In genomic region chrX:24877854-24878650, GRCh38 we compare ENCODE assay signal across 15 cellular contexts.
DNase-seq lines count a peak whose midpoint lies in the region; ATAC-seq, FAIRE-seq and TF ChIP-seq lines count a peak whose summit lies in the region.
"Had no signal": no experiment of that assay in that cellular context is flagged by ENCODE, and none has a peak within 500 bp of the region (broad histone marks: within the 10 kb centered on the region; RNA-seq: fewer than 3 reads in every experiment).

No MANE protein-coding gene starts in this region.

- no peak overlapping the region for H2AK5ac ChIP-seq in neuronal stem cell (ENCODE audit: low read depth, low read length)

- no peak overlapping the region for H3K18ac ChIP-seq in neuronal stem cell (ENCODE audit: low read length)

- peaks cover 2 to 37% of the 10 kb centered on the region in 2 donors for H3K4me1 ChIP-seq in neuronal stem cell (ENCODE audit: control insufficient read depth in 2 of 2, insufficient read depth in 1 of 2, low read depth in 1 of 2, low read length in 2 of 2)
- H3K4me1 ChIP-seq: adrenal gland, spleen had no signal

- H3K4me2 ChIP-seq in neuronal stem cell (ENCODE audit: insufficient read depth, low read length, poor library complexity, severe bottlenecking), result no peak overlapping the region

- H4K8ac ChIP-seq in neuronal stem cell (ENCODE audit: low read depth, low read length), result no peak overlapping the region

- H3K9ac ChIP-seq in neuronal stem cell (ENCODE audit: low read depth, low read length, poor library complexity), result no peak overlapping the region

- H3K27me3 ChIP-seq in bronchial epithelial cell (ENCODE audit: control insufficient read depth, insufficient read depth, low read length) (no peaks in the 10 kb centered on the region), neuronal stem cell (ENCODE audit: control insufficient read depth in 3 of 3, insufficient read depth in 3 of 3, low read depth in 1 of 3, low read length in 3 of 3) (no peaks in the 10 kb centered on the region)

- TF ChIP-seq CTCF in bronchial epithelial cell (IDR thresholded peaks at IDR 0.05; ENCODE audit: insufficient read depth, low read length, severe bottlenecking) (no peak), GM13976 (IDR thresholded peaks at IDR 0.05; ENCODE audit: borderline replicate concordance, control extremely low read depth, extremely low read depth, insufficient read depth, missing control alignments) (no peak)

- WGBS in neuronal stem cell (ENCODE audit: extremely low coverage in 2 of 2, insufficient read length in 2 of 2, insufficient replicate concordance in 1 of 2), 2 donors, result no CpG with 5 or more reads among the region's 4 CpGs

- no peak overlapping the region for H2AFZ ChIP-seq in neuronal stem cell (ENCODE audit: low read length)

- H2BK5ac ChIP-seq in neuronal stem cell (ENCODE audit: low read length), result no peak overlapping the region

- H3K14ac ChIP-seq in neuronal stem cell (ENCODE audit: low read length), result no peak overlapping the region

- no peak overlapping the region for H3K4me3 ChIP-seq in bronchial epithelial cell (ENCODE audit: low read depth, low read length)
- no peak overlapping the region for H3K4me3 ChIP-seq in neuronal stem cell (ENCODE audit: low read length in 2 of 2)
- H3K4me3 ChIP-seq: adrenal gland, spleen had no signal

- H2BK15ac ChIP-seq in neuronal stem cell (ENCODE audit: low read length), result no peak overlapping the region

- H3K4ac ChIP-seq in neuronal stem cell (ENCODE audit: low read length), result no peak overlapping the region

- H3K79me1 ChIP-seq in neuronal stem cell (ENCODE audit: low read depth, low read length), result no peaks in the 10 kb centered on the region

- H4K91ac ChIP-seq in neuronal stem cell (ENCODE audit: low read depth, low read length, poor library complexity), result no peak overlapping the region

- H3K36me3 ChIP-seq in bronchial epithelial cell (ENCODE audit: control insufficient read depth, insufficient read depth, low read length) (no peaks in the 10 kb centered on the region), neuronal stem cell (replicated peaks in 1 of 2; ENCODE audit: control insufficient read depth in 2 of 2, insufficient read depth in 2 of 2, low read length in 2 of 2) (peaks cover 0 to 4% of the 10 kb centered on the region in 2 donors)
- H3K36me3 ChIP-seq: adrenal gland, spleen had no signal

- ATAC-seq in esophagus mucosa, result no peak
- no peak for ATAC-seq in GM18867 (IDR thresholded peaks at IDR 0.05; ENCODE audit: unreplicated experiment)

- H2BK12ac ChIP-seq in neuronal stem cell (ENCODE audit: low read length), result no peak overlapping the region

- H3K9me3 ChIP-seq in neuronal stem cell (replicated peaks in 1 of 2; ENCODE audit: control insufficient read depth in 2 of 2, insufficient read depth in 1 of 2, low read depth in 1 of 2, low read length in 2 of 2), result no peaks in the 10 kb centered on the region
- H3K9me3 ChIP-seq: adrenal gland, spleen had no signal

- no peak overlapping the region for H3K23ac ChIP-seq in neuronal stem cell (ENCODE audit: low read depth, low read length, poor library complexity)

- DNase-seq in DMS153 (lab: John Stamatoyannopoulos, UW) (peak; percentile 8), DMS153 treated with DMSO at 0.1 percent for 48 hours (lab: John Stamatoyannopoulos, UW; ENCODE audit: unreplicated experiment) (no peak), NCI-H1417 treated with DMSO at 0.1 percent for 48 hours (lab: John Stamatoyannopoulos, UW) (peak; percentile 56), bronchial epithelial cell (ENCODE audit: low read depth) (peak; percentile 43), neuronal stem cell (ENCODE audit: low spot score) (no peak), GM13976 (ENCODE audit: low spot score) (no peak)
- DNase-seq: 8988T; activated CD4-positive, alpha-beta T cell treated with anti-CD3 and anti-CD28 coated beads for 48 hours; activated T-cell treated with anti-CD3 and anti-CD28 coated beads, Interleukin-2, amount 50 U/mL, for 48 hours; adrenal gland; CD4-positive, alpha-beta memory T cell; NCI-H1436; spleen had no signal

- no peak overlapping the region for H2BK120ac ChIP-seq in neuronal stem cell (ENCODE audit: low read depth, low read length)

- no peak for FAIRE-seq in bronchial epithelial cell (lab: Jason Lieb, UNC)

- in situ Hi-C loops in GM13976 (cut with MboI; ENCODE audit: low sequenced_read_pairs, unreplicated experiment), result no loop called here

- H3K27ac ChIP-seq in neuronal stem cell (replicated peaks; ENCODE audit: low read length), result peak overlapping the region; percentile 91
- H3K27ac ChIP-seq: adrenal gland, spleen had no signal

Comparison
In these comparisons a context has a peak if more than half of its experiments do, and no peak if none do; other contexts are left out.
1. DNase-seq: peak in DMS153 (single experiment), NCI-H1417 treated with DMSO at 0.1 percent for 48 hours (single experiment) and bronchial epithelial cell (single experiment); none in DMS153 treated with DMSO at 0.1 percent for 48 hours (single experiment), neuronal stem cell (single experiment) and GM13976 (single experiment).